Comparison of ENCODE assay signal across 19 cellular contexts in genomic region chr11:121503056-121503455, GRCh38.
"Had no signal": no experiment of that assay in that cellular context is flagged by ENCODE, and none has a peak within 500 bp of the region (broad histone marks: within the 10 kb centered on the region; RNA-seq: fewer than 3 reads in every experiment).

No MANE protein-coding gene starts in this region.

- ATAC-seq: activated naive CD4-positive, alpha-beta T cell treated with anti-CD3 and anti-CD28 coated beads, Interleukin-2, amount 50 U/mL, for 72 hours; pancreas; sciatic nerve; stimulated activated naive CD8-positive, alpha-beta T cell treated with anti-CD3 and anti-CD28 coated beads, Interleukin-15, amount 100 ng/mL, for 72 hours had no signal

- H3K27ac Mint-ChIP-seq: activated B cell treated with CpG ODN at 0.5 μM for 24 hours; activated CD4-positive, alpha-beta T cell treated with anti-CD3 and anti-CD28 coated beads, Interleukin-2, amount 10 ng/mL, durations not matched to agents 7 days and 5 days; activated naive CD4-positive, alpha-beta T cell treated with anti-CD3 and anti-CD28 coated beads, Interleukin-2, amount 50 U/mL, for 72 hours; brain; stimulated activated naive CD8-positive, alpha-beta T cell treated with anti-CD3 and anti-CD28 coated beads, Interleukin-15, amount 100 ng/mL, for 72 hours had no signal

- H3K4me1 ChIP-seq: pancreas, testis had no signal

- H3K27ac ChIP-seq: coronary artery, pancreas, testis, upper lobe of left lung had no signal

- H3K9me3 ChIP-seq: pancreas, testis had no signal

- H3K4me3 Mint-ChIP-seq: activated B cell treated with CpG ODN at 0.5 μM for 24 hours; activated CD4-positive, alpha-beta T cell treated with anti-CD3 and anti-CD28 coated beads, Interleukin-2, amount 10 ng/mL, durations not matched to agents 7 days and 5 days; brain; central memory CD8-positive, alpha-beta T cell; neural crest cell; stimulated activated naive CD8-positive, alpha-beta T cell treated with anti-CD3 and anti-CD28 coated beads, Interleukin-15, amount 100 ng/mL, for 72 hours had no signal

- H3K36me3 ChIP-seq: pancreas, upper lobe of left lung had no signal

- H3K27me3 ChIP-seq: pancreas, testis, upper lobe of left lung had no signal

- H3K4me3 ChIP-seq: coronary artery, pancreas, testis, upper lobe of left lung had no signal

- DNase-seq: activated B cell treated with CpG ODN at 0.5 μM for 24 hours; activated CD4-positive, alpha-beta T cell treated with anti-CD3 and anti-CD28 coated beads, Interleukin-2, amount 10 ng/mL, durations not matched to agents 7 days and 5 days; activated T-cell treated with anti-CD3 and anti-CD28 coated beads for 4 hours; amygdala; effector CD8-positive, alpha-beta T cell; foreskin melanocyte; kidney glomerular epithelial cell; mesendoderm; pancreas; stimulated activated naive CD8-positive, alpha-beta T cell treated with anti-CD3 and anti-CD28 coated beads, Interleukin-15, amount 100 ng/mL, for 72 hours; T-helper 2 cell; testis; upper lobe of left lung had no signal

- H3K27me3 Mint-ChIP-seq: activated B cell treated with CpG ODN at 0.5 μM for 24 hours; activated CD4-positive, alpha-beta T cell treated with anti-CD3 and anti-CD28 coated beads, Interleukin-2, amount 10 ng/mL, durations not matched to agents 7 days and 5 days; central memory CD8-positive, alpha-beta T cell; stimulated activated naive CD8-positive, alpha-beta T cell treated with anti-CD3 and anti-CD28 coated beads, Interleukin-15, amount 100 ng/mL, for 72 hours had no signal
